ENCODE assay signal across 11 cellular contexts in the genomic region with DNA sequence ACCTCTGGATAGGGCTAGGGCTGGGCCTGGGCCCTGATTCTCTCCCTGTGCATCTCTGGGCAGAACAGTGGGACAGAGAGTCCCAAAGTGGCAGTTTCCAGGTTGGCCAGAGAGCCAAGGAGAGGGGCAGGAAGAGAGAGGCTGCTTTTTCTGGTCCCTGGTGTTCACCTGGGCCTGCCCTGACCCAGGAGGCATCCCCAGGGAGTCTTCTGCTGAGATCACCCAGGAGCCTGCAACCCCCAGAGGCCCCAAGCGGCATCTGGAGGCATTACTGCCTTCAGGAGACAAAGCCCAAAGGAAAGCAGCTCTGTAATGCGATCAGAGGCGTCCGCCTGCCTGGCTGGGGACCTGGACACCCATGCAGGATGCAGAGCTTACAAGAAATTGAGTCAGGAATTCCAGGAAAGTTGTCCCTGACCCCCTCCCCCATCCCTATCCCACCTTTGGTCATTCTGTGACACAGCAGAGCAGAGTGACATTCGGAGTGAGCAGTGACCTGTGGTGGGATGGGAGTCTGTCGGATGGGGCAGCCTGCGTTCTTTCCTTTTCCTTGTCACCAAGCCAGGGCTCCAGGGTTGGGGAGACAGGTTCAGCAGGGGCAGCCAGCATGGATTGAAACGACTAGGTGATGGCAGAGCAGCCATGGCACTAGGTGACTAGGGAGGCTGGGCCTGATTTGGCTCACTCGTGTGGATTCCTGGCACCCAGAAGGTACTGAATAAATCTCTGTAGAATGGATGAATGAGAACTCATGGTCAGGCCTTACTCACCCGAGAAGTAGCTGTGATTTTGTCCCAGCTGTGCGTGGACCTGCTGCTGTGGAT. TPM values are rescaled to one million over a fixed set of nuclear protein-coding genes. Genes with fewer than 3 reads are reported as not detected.
DNase-seq lines count a peak whose midpoint lies in the region; ATAC-seq and TF ChIP-seq lines count a peak whose summit lies in the region.
"Had no signal": no experiment of that assay in that cellular context is flagged by ENCODE, and none has a peak within 500 bp of the region (broad histone marks: within the 10 kb centered on the region; RNA-seq: fewer than 3 reads in every experiment).

No MANE protein-coding gene starts in this region.

- H3K4me1 ChIP-seq in hepatocyte (ENCODE audit: insufficient read depth) = peaks cover 26% of the 10 kb centered on the region
- H3K4me1 ChIP-seq in stomach = peaks cover 2 to 12% (median 7%) of the 10 kb centered on the region in 4 donors

- no peaks in the 10 kb centered on the region for H3K9me2 ChIP-seq in hepatocyte (replicated peaks; ENCODE audit: insufficient read depth)

- ATAC-seq in GM19397 (IDR thresholded peaks at IDR 0.05; ENCODE audit: unreplicated experiment) = no peak
- no peak for ATAC-seq in stimulated activated effector memory CD8-positive, alpha-beta T cell treated with anti-CD3 and anti-CD28 coated beads, Interleukin-12 subunit alpha, Interleukin-12 subunit beta, amount 100 ng/mL, for 72 hours
- ATAC-seq: activated CD4-positive, CD25-positive, alpha-beta regulatory T cell treated with anti-CD3 and anti-CD28 coated beads, Interleukin-2, amount 50 U/mL, for 24 hours; left lung had no signal

- 67% methylated on average over 11 of the region's 11 CpGs for WGBS in hepatocyte (ENCODE audit: low lambda C conversion rate, missing lambda C conversion rate)
- 77 to 84% (median 79%) methylated on average over 7 to 11 of the region's 11 CpGs for WGBS in stomach, 5 donors

- H3K9me3 Mint-ChIP-seq in activated T-cell treated with anti-CD3 and anti-CD28 coated beads, Interleukin-2, amount 50 U/mL, for 24 hours = no peaks in the 10 kb centered on the region
- no peaks in the 10 kb centered on the region for H3K9me3 Mint-ChIP-seq in glutamatergic neuron (ENCODE audit: unreplicated experiment)
- no peaks in the 10 kb centered on the region for H3K9me3 Mint-ChIP-seq in stimulated activated effector memory CD8-positive, alpha-beta T cell treated with anti-CD3 and anti-CD28 coated beads, Interleukin-12 subunit alpha, Interleukin-12 subunit beta, amount 100 ng/mL, for 72 hours
- H3K9me3 Mint-ChIP-seq: activated naive CD4-positive, alpha-beta T cell treated with anti-CD3 and anti-CD28 coated beads, Interleukin-2, amount 50 U/mL, for 24 hours had no signal

- no peak overlapping the region for H3K27ac Mint-ChIP-seq in activated T-cell treated with anti-CD3 and anti-CD28 coated beads, Interleukin-2, amount 50 U/mL, for 24 hours
- H3K27ac Mint-ChIP-seq in glutamatergic neuron (ENCODE audit: unreplicated experiment) = no peak overlapping the region
- no peak overlapping the region for H3K27ac Mint-ChIP-seq in stimulated activated effector memory CD8-positive, alpha-beta T cell treated with anti-CD3 and anti-CD28 coated beads, Interleukin-12 subunit alpha, Interleukin-12 subunit beta, amount 100 ng/mL, for 72 hours
- H3K27ac Mint-ChIP-seq: activated naive CD4-positive, alpha-beta T cell treated with anti-CD3 and anti-CD28 coated beads, Interleukin-2, amount 50 U/mL, for 24 hours had no signal

- no peak overlapping the region for H3K4me3 Mint-ChIP-seq in activated T-cell treated with anti-CD3 and anti-CD28 coated beads, Interleukin-2, amount 50 U/mL, for 24 hours
- no peak overlapping the region for H3K4me3 Mint-ChIP-seq in glutamatergic neuron (ENCODE audit: unreplicated experiment)
- H3K4me3 Mint-ChIP-seq in stimulated activated effector memory CD8-positive, alpha-beta T cell treated with anti-CD3 and anti-CD28 coated beads, Interleukin-12 subunit alpha, Interleukin-12 subunit beta, amount 100 ng/mL, for 72 hours = no peak overlapping the region
- H3K4me3 Mint-ChIP-seq: activated naive CD4-positive, alpha-beta T cell treated with anti-CD3 and anti-CD28 coated beads, Interleukin-2, amount 50 U/mL, for 24 hours had no signal

- peak; percentile 3 for DNase-seq in activated T-cell treated with anti-CD3 and anti-CD28 coated beads, Interleukin-2, amount 50 U/mL, for 24 hours
- DNase-seq in activated T-cell treated with anti-CD3 and anti-CD28 coated beads, Interleukin-2, amount 50 U/mL, for 1 hour = no peak
- DNase-seq in RWPE1 (ENCODE audit: low spot score) (no peak), hepatocyte (ENCODE audit: low spot score) (no peak), stomach (peak; percentile 18), glutamatergic neuron (no peak)
- no peak for DNase-seq in stimulated activated effector memory CD8-positive, alpha-beta T cell treated with anti-CD3 and anti-CD28 coated beads, Interleukin-12 subunit alpha, Interleukin-12 subunit beta, amount 100 ng/mL, for 72 hours (ENCODE audit: low spot score in 2 of 2)
- DNase-seq: left lung had no signal

- H3K79me2 ChIP-seq in hepatocyte = peaks cover 49% of the 10 kb centered on the region

- H3K36me3 ChIP-seq in hepatocyte (replicated peaks; ENCODE audit: insufficient read depth, low read depth) (no peaks in the 10 kb centered on the region), stomach (no peaks in the 10 kb centered on the region)
- H3K36me3 ChIP-seq: left lung had no signal

- H4K20me1 ChIP-seq in hepatocyte (ENCODE audit: insufficient read depth, poor library complexity, severe bottlenecking) = peaks cover 6% of the 10 kb centered on the region

- CTCF ChIA-PET in RWPE1 (lab: Yijun Ruan, JAX) = interaction anchor here (0.6 kb wide), 1 partner anchor 287 kb away, joined by 3 read pairs; no protein-coding TSS in a partner anchor

- peaks cover 3% of the 10 kb centered on the region for H3K4me1 Mint-ChIP-seq in activated T-cell treated with anti-CD3 and anti-CD28 coated beads, Interleukin-2, amount 50 U/mL, for 24 hours (ENCODE audit: low read depth)
- peaks cover 12% of the 10 kb centered on the region for H3K4me1 Mint-ChIP-seq in glutamatergic neuron (ENCODE audit: low read depth, unreplicated experiment)
- peaks cover 5% of the 10 kb centered on the region for H3K4me1 Mint-ChIP-seq in stimulated activated effector memory CD8-positive, alpha-beta T cell treated with anti-CD3 and anti-CD28 coated beads, Interleukin-12 subunit alpha, Interleukin-12 subunit beta, amount 100 ng/mL, for 72 hours
- H3K4me1 Mint-ChIP-seq: activated naive CD4-positive, alpha-beta T cell treated with anti-CD3 and anti-CD28 coated beads, Interleukin-2, amount 50 U/mL, for 24 hours had no signal

- no peak overlapping the region for H2AFZ ChIP-seq in hepatocyte

- H3K4me2 ChIP-seq in hepatocyte = no peak overlapping the region

- POLR2A ChIA-PET in RWPE1 (lab: Yijun Ruan, JAX; ENCODE audit: low non-redundant PET) = no interaction called here

- TF ChIP-seq CTCF in RWPE1 (conservative IDR thresholded peaks at IDR 0.05; ENCODE audit: low read depth) (no peak), hepatocyte (IDR thresholded peaks at IDR 0.05; ENCODE audit: poor library complexity) (peak; percentile 3), stomach (IDR thresholded peaks at IDR 0.05) (no peak), glutamatergic neuron (IDR thresholded peaks at IDR 0.05; ENCODE audit: partially characterized antibody, unreplicated experiment) (no peak)

- H3K4me3 ChIP-seq in hepatocyte = no peak overlapping the region
- no peak overlapping the region for H3K4me3 ChIP-seq in stomach
- H3K4me3 ChIP-seq: left lung had no signal

- no peaks in the 10 kb centered on the region for H3K27me3 ChIP-seq in hepatocyte
- H3K27me3 ChIP-seq in stomach = peaks cover 0 to 1% (median 0%) of the 10 kb centered on the region in 3 donors

- no peak for TF ChIP-seq EP300 in stomach (IDR thresholded peaks at IDR 0.05)

- no peak for TF ChIP-seq POLR2A in stomach (IDR thresholded peaks at IDR 0.05)

- no peaks in the 10 kb centered on the region for H3K9me3 ChIP-seq in hepatocyte (ENCODE audit: low read depth)
- no peaks in the 10 kb centered on the region for H3K9me3 ChIP-seq in stomach
- H3K9me3 ChIP-seq: left lung had no signal

- intact Hi-C loops in stomach (cut with DNase I; ENCODE audit: low total_unique reads) = no loop called here

- no peaks in the 10 kb centered on the region for H3K36me3 Mint-ChIP-seq in activated T-cell treated with anti-CD3 and anti-CD28 coated beads, Interleukin-2, amount 50 U/mL, for 24 hours (ENCODE audit: low read depth)
- H3K36me3 Mint-ChIP-seq in glutamatergic neuron (ENCODE audit: unreplicated experiment) = peaks cover 5% of the 10 kb centered on the region
- no peaks in the 10 kb centered on the region for H3K36me3 Mint-ChIP-seq in stimulated activated effector memory CD8-positive, alpha-beta T cell treated with anti-CD3 and anti-CD28 coated beads, Interleukin-12 subunit alpha, Interleukin-12 subunit beta, amount 100 ng/mL, for 72 hours
- H3K36me3 Mint-ChIP-seq: activated naive CD4-positive, alpha-beta T cell treated with anti-CD3 and anti-CD28 coated beads, Interleukin-2, amount 50 U/mL, for 24 hours had no signal

- H3K27ac ChIP-seq in RWPE1 (peak overlapping the region; percentile 35; the same call in 1 of the 2 replicates), hepatocyte (no peak overlapping the region), stomach (no peak overlapping the region)
- H3K27ac ChIP-seq: left lung had no signal

- peaks cover 30% of the 10 kb centered on the region for H3K27me3 Mint-ChIP-seq in activated T-cell treated with anti-CD3 and anti-CD28 coated beads, Interleukin-2, amount 50 U/mL, for 24 hours
- peaks cover 4% of the 10 kb centered on the region for H3K27me3 Mint-ChIP-seq in glutamatergic neuron (ENCODE audit: unreplicated experiment)

RNA-seq across cellular contexts. Expression of a gene that starts 10.4 kb away (rescaled TPM):
- total RNA-seq in hepatocyte (12.4 and 15.5 TPM in 2 replicates), stomach (10 to 100 TPM in 2 of 5 donors, 1 to 10 TPM in 3; 5.5 to 42.9 (median 9.4) TPM), glutamatergic neuron (ENCODE audit: unreplicated experiment) (22.6 TPM)
- polyA plus RNA-seq in hepatocyte (10.9 and 12.7 TPM in 2 replicates), stomach (1 to 10 TPM; 1.4 to 3.9 (median 2.0) TPM)

Comparison
In these comparisons a context has a peak if more than half of its experiments do, and no peak if none do; other contexts are left out.
1. DNase-seq: peak in activated T-cell treated with anti-CD3 and anti-CD28 coated beads, Interleukin-2, amount 50 U/mL, for 24 hours (single experiment) and stomach (single experiment); none in activated T-cell treated with anti-CD3 and anti-CD28 coated beads, Interleukin-2, amount 50 U/mL, for 1 hour (single experiment), RWPE1 (single experiment), hepatocyte (single experiment), glutamatergic neuron (single experiment) and stimulated activated effector memory CD8-positive, alpha-beta T cell treated with anti-CD3 and anti-CD28 coated beads, Interleukin-12 subunit alpha, Interleukin-12 subunit beta, amount 100 ng/mL, for 72 hours (0 of 2).